Comparison of ENCODE assay signal across 15 cellular contexts in the genomic region with DNA sequence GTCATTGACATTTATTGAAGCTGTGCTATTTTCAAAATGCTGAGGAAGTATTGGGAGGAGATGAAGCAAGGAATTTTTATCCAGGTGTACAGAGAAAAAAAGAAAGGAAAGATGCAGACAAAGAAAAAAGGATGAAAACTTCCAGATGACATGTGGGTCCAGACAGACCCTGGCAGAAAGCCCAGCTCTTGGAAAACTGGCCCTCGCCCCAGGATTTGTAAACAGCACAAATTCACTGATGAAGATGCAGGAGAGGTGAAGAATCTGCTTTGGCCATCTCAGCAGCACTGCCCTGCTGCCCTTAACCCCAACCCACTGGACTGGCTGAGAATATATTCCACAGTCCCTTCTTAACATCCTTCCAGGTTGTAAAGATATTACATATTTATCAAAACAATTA. TPM values are rescaled to one million over a fixed set of nuclear protein-coding genes. Genes with fewer than 3 reads are reported as not detected.
"Had no signal": no experiment of that assay in that cellular context is flagged by ENCODE, and none has a peak within 500 bp of the region (broad histone marks: within the 10 kb centered on the region; RNA-seq: fewer than 3 reads in every experiment).

No MANE protein-coding gene starts in this region.

- H3K4me3 ChIP-seq: adrenal gland, coronary artery, lower lobe of right lung, psoas muscle, right lobe of liver had no signal

- H3K27me3 ChIP-seq: adrenal gland, right lobe of liver had no signal

- ATAC-seq: activated CD4-positive, alpha-beta T cell treated with anti-CD3 and anti-CD28 coated beads for 36 hours; esophagus mucosa; left colon; lower lobe of right lung; psoas muscle; right lobe of liver; stimulated activated naive CD8-positive, alpha-beta T cell treated with anti-CD3 and anti-CD28 coated beads, Interleukin-15, Interleukin-2, amounts not matched to agents 100 U/mL and 50 U/mL, for 24 hours; T-helper 17 cell had no signal

- H3K9me3 ChIP-seq: adrenal gland, lower lobe of right lung, psoas muscle, right lobe of liver had no signal

- H3K36me3 ChIP-seq: adrenal gland, lower lobe of right lung, right lobe of liver had no signal

- DNase-seq: activated CD4-positive, alpha-beta memory T cell treated with anti-CD3 and anti-CD28 coated beads, Interleukin-2, amount 10 ng/mL, durations not matched to agents 7 days and 5 days; activated CD4-positive, alpha-beta T cell treated with anti-CD3 and anti-CD28 coated beads for 36 hours; activated effector memory CD4-positive, alpha-beta T cell treated with Interleukin-2 at 50 U/mL for 16 hours; activated T-cell treated with anti-CD3 and anti-CD28 coated beads, Interleukin-2, amount 50 U/mL, for 24 hours; central memory CD4-positive, alpha-beta T cell; lower lobe of right lung; psoas muscle; right lobe of liver; stimulated activated naive CD8-positive, alpha-beta T cell treated with anti-CD3 and anti-CD28 coated beads, Interleukin-15, Interleukin-2, amounts not matched to agents 100 U/mL and 50 U/mL, for 24 hours; T-helper 17 cell had no signal

- H3K27ac ChIP-seq: adrenal gland, coronary artery, lower lobe of right lung, psoas muscle, right lobe of liver had no signal

- H3K4me1 ChIP-seq: adrenal gland, lower lobe of right lung, psoas muscle, right lobe of liver had no signal

RNA-seq across cellular contexts. Expression of a gene that starts 12.5 kb away (rescaled TPM):
- total RNA-seq: activated CD4-positive, alpha-beta memory T cell treated with anti-CD3 and anti-CD28 coated beads, Interleukin-2, amount 10 ng/mL, durations not matched to agents 7 days and 5 days; activated CD4-positive, alpha-beta T cell treated with anti-CD3 and anti-CD28 coated beads for 36 hours; myocyte; right lobe of liver; T-helper 17 cell had no signal
